19 cellular contexts compared by ENCODE assay signal in the genomic region with DNA sequence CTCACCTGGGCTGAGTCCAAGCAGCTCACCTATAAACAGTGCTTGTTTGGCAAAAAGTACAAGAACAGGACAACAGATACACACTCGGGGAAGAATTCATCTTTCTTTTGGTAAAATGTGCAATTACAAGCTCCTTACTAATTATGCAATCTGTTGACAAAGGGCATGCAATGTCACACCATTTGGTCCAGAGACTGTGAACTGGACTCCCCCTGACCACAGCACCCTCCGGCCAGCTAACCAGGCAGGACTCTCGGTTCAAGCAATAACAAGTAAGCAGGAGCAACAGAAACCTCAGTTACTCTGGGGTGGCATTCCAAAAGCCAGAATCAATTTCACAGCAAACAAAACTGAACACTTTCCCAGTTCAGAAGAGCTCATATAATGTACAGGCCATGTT.
"Had no signal": no experiment of that assay in that cellular context is flagged by ENCODE, and none has a peak within 500 bp of the region (broad histone marks: within the 10 kb centered on the region; RNA-seq: fewer than 3 reads in every experiment).

No MANE protein-coding gene starts in this region.

- H3K9me3 Mint-ChIP-seq: central memory CD8-positive, alpha-beta T cell had no signal

- H3K9ac ChIP-seq: neural progenitor cell had no signal

- H3K9me3 ChIP-seq: pancreas, tibial artery had no signal

- H3K36me3 ChIP-seq: brain microvascular endothelial cell, neural progenitor cell, pancreas had no signal

- H3K27me3 Mint-ChIP-seq: activated CD4-positive, alpha-beta T cell treated with anti-CD3 and anti-CD28 coated beads, Interleukin-2, amount 10 ng/mL, durations not matched to agents 7 days and 5 days; central memory CD8-positive, alpha-beta T cell had no signal

- H2AFZ ChIP-seq: neural progenitor cell had no signal

- H3K4me1 Mint-ChIP-seq: central memory CD8-positive, alpha-beta T cell had no signal

- H3K27me3 ChIP-seq: brain microvascular endothelial cell, neural progenitor cell, pancreas, tibial artery had no signal

- DNase-seq: activated CD4-positive, alpha-beta T cell treated with anti-CD3 and anti-CD28 coated beads, Interleukin-2, amount 10 ng/mL, durations not matched to agents 7 days and 5 days; activated CD4-positive, CD25-positive, alpha-beta regulatory T cell; activated naive CD4-positive, alpha-beta T cell; anterior cingulate cortex; brain microvascular endothelial cell; cortex of kidney; effector CD4-positive, alpha-beta T cell; foreskin melanocyte; left cardiac atrium; midbrain; pancreas; retina; stimulated activated CD4-positive, alpha-beta T cell treated with anti-CD3 and anti-CD28 coated beads, Interleukin-4, amount 100 ng/mL, for 24 hours; stimulated activated naive CD4-positive, alpha-beta T cell; T-helper 2 cell; tibial artery had no signal

- H3K4me3 ChIP-seq: lung, neural progenitor cell, pancreas, tibial artery had no signal

- H3K27ac Mint-ChIP-seq: neural progenitor cell had no signal

- ATAC-seq: left cardiac atrium, pancreas had no signal

- H3K4me3 Mint-ChIP-seq: activated CD4-positive, alpha-beta T cell treated with anti-CD3 and anti-CD28 coated beads, Interleukin-2, amount 10 ng/mL, durations not matched to agents 7 days and 5 days; central memory CD8-positive, alpha-beta T cell; neural progenitor cell had no signal

- H3K4me2 ChIP-seq: neural progenitor cell had no signal

- H3K27ac ChIP-seq: brain microvascular endothelial cell, tibial artery had no signal
